ENCODE assay signal across 9 cellular contexts in genomic region chr20:63659370-63659769, GRCh38. TPM values are rescaled to one million over a fixed set of nuclear protein-coding genes. Genes with fewer than 3 reads are reported as not detected.
DNase-seq lines count a peak whose midpoint lies in the region; ATAC-seq and TF ChIP-seq lines count a peak whose summit lies in the region.
"Had no signal": no experiment of that assay in that cellular context is flagged by ENCODE, and none has a peak within 500 bp of the region (broad histone marks: within the 10 kb centered on the region; RNA-seq: fewer than 3 reads in every experiment).

No MANE protein-coding gene starts in this region.

- H3K4me3 Mint-ChIP-seq in progenitor cell of endocrine pancreas (ENCODE audit: low read depth) = peak overlapping the region; percentile 95

- in situ Hi-C loops in Panc1 (cut with HindIII; ENCODE audit: low pct_unique_long_range_greater_than_20kb, low sequenced_read_pairs) = no loop called here

- H3K4me1 ChIP-seq in DND-41 (ENCODE audit: insufficient read depth, low read length) (peaks cover 47% of the 10 kb centered on the region), Panc1 (ENCODE audit: control insufficient read depth, insufficient read depth, low read length) (peaks cover 9% of the 10 kb centered on the region), esophagus muscularis mucosa (peaks cover 23 to 35% (median 29%) of the 10 kb centered on the region in 4 donors)

- H2AFZ ChIP-seq in DND-41 (ENCODE audit: low read depth, low read length) = no peak overlapping the region

- POLR2A ChIA-PET in Panc1 (lab: Charles Lee) = no interaction called here

- H3K27me3 Mint-ChIP-seq in progenitor cell of endocrine pancreas = peaks cover 4% of the 10 kb centered on the region

- peak overlapping the region; percentile 61 to 86; a peak in 3 of 4 replicates for H3K4me3 ChIP-seq in DND-41 (ENCODE audit: low read depth in 1 of 2, low read length in 2 of 2)
- H3K4me3 ChIP-seq in Panc1 (ENCODE audit: low read depth in 2 of 2, low read length in 2 of 2) = peak overlapping the region; percentile 92 to 95
- H3K4me3 ChIP-seq in esophagus muscularis mucosa = peak overlapping the region; percentile 65 to 75 (median 70)

- CTCF ChIA-PET in Panc1 (lab: Charles Lee) = no interaction called here

- H3K36me3 ChIP-seq in DND-41 (ENCODE audit: insufficient read depth, low read length) (peaks cover 47% of the 10 kb centered on the region), Panc1 (ENCODE audit: control insufficient read depth, insufficient read depth, low read length) (peaks cover 3% of the 10 kb centered on the region; the same call in 1 of the 2 replicates), esophagus muscularis mucosa (peaks cover 18 to 45% (median 43%) of the 10 kb centered on the region in 4 donors)

- H3K9me3 ChIP-seq in DND-41 (ENCODE audit: insufficient read depth, low read length, severe bottlenecking) (no peaks in the 10 kb centered on the region), Panc1 (ENCODE audit: control insufficient read depth, insufficient read depth, low read depth, low read length) (no peaks in the 10 kb centered on the region), esophagus muscularis mucosa (no peaks in the 10 kb centered on the region)
- H3K9me3 ChIP-seq: Peyer's patch had no signal

- H3K9me3 Mint-ChIP-seq in progenitor cell of endocrine pancreas (ENCODE audit: low read depth) = no peaks in the 10 kb centered on the region

- DNase-seq in DND-41 = no peak
- no peak for DNase-seq in Panc1 (ENCODE audit: low read depth, low spot score)
- no peak for DNase-seq in esophagus muscularis mucosa (ENCODE audit: extremely low spot score)
- DNase-seq in progenitor cell of endocrine pancreas (ENCODE audit: low spot score, unreplicated experiment) = no peak
- no peak for DNase-seq in midbrain (lab: John Stamatoyannopoulos, UW)
- DNase-seq in germinal center (ENCODE audit: low spot score) = no peak
- DNase-seq: Peyer's patch had no signal

- no peak for TF ChIP-seq EP300 in esophagus muscularis mucosa (IDR thresholded peaks at IDR 0.05)

- no peak for ATAC-seq in DND-41 (ENCODE audit: insufficient read depth, low read depth)
- ATAC-seq in Panc1 = no peak
- ATAC-seq in HG03139 (IDR thresholded peaks at IDR 0.05; ENCODE audit: unreplicated experiment) = no peak
- no peak for ATAC-seq in HG03159 (IDR thresholded peaks at IDR 0.05; ENCODE audit: unreplicated experiment)

- H3K27ac Mint-ChIP-seq in progenitor cell of endocrine pancreas = no peak overlapping the region

- H3K4me1 Mint-ChIP-seq in progenitor cell of endocrine pancreas (ENCODE audit: low read depth) = peaks cover 15% of the 10 kb centered on the region

- H3K4me2 ChIP-seq in DND-41 (ENCODE audit: insufficient read depth, low read length) = peak overlapping the region; percentile 93

- H3K27ac ChIP-seq in DND-41 (ENCODE audit: low read length) (peak overlapping the region; percentile 86), Panc1 (ENCODE audit: low read length) (peak overlapping the region; percentile 90), esophagus muscularis mucosa (replicated peaks in 1 of 4) (peak overlapping the region; percentile 86 to 91 (median 87))

- whole genome bisulfite sequencing in esophagus muscularis mucosa = 76% methylated on average over 10 of the region's 13 CpGs

- no peak for TF ChIP-seq CTCF in DND-41 (IDR thresholded peaks at IDR 0.05; ENCODE audit: borderline replicate concordance, extremely low read depth, low read length, poor library complexity, severe bottlenecking)
- TF ChIP-seq CTCF in Panc1 (IDR thresholded peaks at IDR 0.05) = no peak
- TF ChIP-seq CTCF in esophagus muscularis mucosa (IDR thresholded peaks at IDR 0.05) = no peak
- no peak for TF ChIP-seq CTCF in progenitor cell of endocrine pancreas (IDR thresholded peaks at IDR 0.05; ENCODE audit: unreplicated experiment)

- intact Hi-C loops in Panc1 (cut with micrococcal nuclease; ENCODE audit: unreplicated experiment) (no loop called here), esophagus muscularis mucosa (cut with DNase I) (loop anchor here (5.0 to 10.0 kb wide), 2 partner anchors 48 to 125 kb away; partner anchors contain the start of genes ARFRP1, PTK6 and ZGPAT)

- peak overlapping the region; percentile 86 for H3K9ac ChIP-seq in DND-41 (ENCODE audit: low read depth, low read length)

- H3K36me3 Mint-ChIP-seq in progenitor cell of endocrine pancreas (ENCODE audit: insufficient read depth) = no peaks in the 10 kb centered on the region

- H3K27me3 ChIP-seq in DND-41 (ENCODE audit: insufficient read depth, low read length, poor library complexity) (no peaks in the 10 kb centered on the region), Panc1 (ENCODE audit: control insufficient read depth, insufficient read depth, low read length) (no peaks in the 10 kb centered on the region), esophagus muscularis mucosa (no peaks in the 10 kb centered on the region)
- H3K27me3 ChIP-seq: Peyer's patch had no signal

- TF ChIP-seq POLR2A in esophagus muscularis mucosa (IDR thresholded peaks at IDR 0.05; ENCODE audit: low read depth) = no peak

- BruUV-seq in Panc1 (replicated peaks; lab: Mats Ljungman, UMichigan) = no TSS peak

- H4K20me1 ChIP-seq in DND-41 (ENCODE audit: insufficient read depth, low read length) = peaks cover 20% of the 10 kb centered on the region; the same call in 1 of the 2 replicates

- H3K79me2 ChIP-seq in DND-41 (ENCODE audit: insufficient read depth, low read length) = peaks cover 68% of the 10 kb centered on the region

RNA-seq across cellular contexts. Expression of gene RTEL1, which starts 1.3 kb away (rescaled TPM):
- total RNA-seq in Panc1 (2021; ENCODE audit: unreplicated experiment) = 26.1 TPM
- 13.1 TPM for polyA plus RNA-seq in Panc1 (2012; ENCODE audit: insufficient read length)
- total RNA-seq in esophagus muscularis mucosa = 10 to 100 TPM in 2 of 4 donors, 1 to 10 TPM in 2; 8.4 to 13.4 (median 9.6) TPM
- total RNA-seq in progenitor cell of endocrine pancreas = 35.5 and 39.7 TPM in 2 replicates

RNA-seq across cellular contexts. Expression of gene STMN3, which starts 6.1 kb away (rescaled TPM):
- 42.7 TPM for total RNA-seq in Panc1 (2021; ENCODE audit: unreplicated experiment)
- 61.1 TPM for polyA plus RNA-seq in Panc1 (2012; ENCODE audit: insufficient read length)
- total RNA-seq in esophagus muscularis mucosa = 10 to 100 TPM; 13.3 to 47.4 (median 28.9) TPM
- total RNA-seq in progenitor cell of endocrine pancreas = 25.6 and 26.5 TPM in 2 replicates

RNA-seq across cellular contexts. Expression of gene GMEB2, which starts 32.5 kb away (rescaled TPM):
- total RNA-seq in Panc1 (2021; ENCODE audit: unreplicated experiment) = 13.1 TPM
- 14.5 TPM for polyA plus RNA-seq in Panc1 (2012; ENCODE audit: insufficient read length)
- total RNA-seq in esophagus muscularis mucosa = 10 to 100 TPM; 11.1 to 19.1 (median 14.0) TPM
- 15.1 and 15.2 TPM in 2 replicates for total RNA-seq in progenitor cell of endocrine pancreas

RNA-seq across cellular contexts. Expression of gene TNFRSF6B, which starts 37.1 kb away (rescaled TPM):
- not detected for total RNA-seq in Panc1 (2021; ENCODE audit: unreplicated experiment)
- polyA plus RNA-seq in Panc1 (2012; ENCODE audit: insufficient read length) = 1.4 TPM
- 10 to 100 TPM in 3 of 4 donors, 1 to 10 TPM in 1; 5.0 to 67.8 (median 26.5) TPM for total RNA-seq in esophagus muscularis mucosa
- total RNA-seq in progenitor cell of endocrine pancreas = not detected in 2 replicates

RNA-seq across cellular contexts. Expression of gene ARFRP1, which starts 48.4 kb away (rescaled TPM):
- total RNA-seq in Panc1 (2021; ENCODE audit: unreplicated experiment) = 57.9 TPM
- 68.1 TPM for polyA plus RNA-seq in Panc1 (2012; ENCODE audit: insufficient read length)
- 10 to 100 TPM; 34.1 to 46.5 (median 44.6) TPM for total RNA-seq in esophagus muscularis mucosa
- total RNA-seq in progenitor cell of endocrine pancreas = 51.0 and 53.8 TPM in 2 replicates
